ENCODE assay signal across 16 cellular contexts in genomic region chr12:40439771-40440492, GRCh38.
"Had no signal": no experiment of that assay in that cellular context is flagged by ENCODE, and none has a peak within 500 bp of the region (broad histone marks: within the 10 kb centered on the region; RNA-seq: fewer than 3 reads in every experiment).

No MANE protein-coding gene starts in this region.

- DNase-seq: activated CD4-positive, alpha-beta T cell treated with anti-CD3 and anti-CD28 coated beads, Interleukin-2, amount 50 U/mL, for 1 hour; activated CD4-positive, CD25-positive, alpha-beta regulatory T cell treated with anti-CD3 and anti-CD28 coated beads, Interleukin-2, amount 50 U/mL, for 72 hours; activated gamma-delta T cell treated with Interleukin-2 at 50 U/mL for 16 hours; adrenal gland; gastrocnemius medialis; head of caudate nucleus; kidney glomerular epithelial cell; left ventricle myocardium inferior; nephron progenitor cell; occipital lobe; retina; stimulated activated naive B cell treated with anti-CD40 and anti-IgM and Interleukin-4, amounts not matched to agents 10 μg/mL and 1 μg/mL and 100 μg/mL, for 72 hours; upper lobe of left lung had no signal

- H3K36me3 ChIP-seq: adrenal gland, gastrocnemius medialis, left ventricle myocardium inferior, thoracic aorta, upper lobe of left lung had no signal

- ATAC-seq: activated naive CD4-positive, alpha-beta T cell treated with anti-CD3 and anti-CD28 coated beads, Interleukin-2, amount 50 U/mL, for 72 hours; gastrocnemius medialis; stimulated activated naive B cell treated with anti-CD40 and anti-IgM and Interleukin-4, amounts not matched to agents 10 μg/mL and 1 μg/mL and 100 μg/mL, for 72 hours had no signal

- H3K27ac ChIP-seq: adrenal gland, epithelial cell of prostate, gastrocnemius medialis, left ventricle myocardium inferior, thoracic aorta, upper lobe of left lung had no signal

- H3K36me3 Mint-ChIP-seq: activated naive CD4-positive, alpha-beta T cell treated with anti-CD3 and anti-CD28 coated beads, Interleukin-2, amount 50 U/mL, for 72 hours; stimulated activated naive B cell treated with anti-CD40 and anti-IgM and Interleukin-4, amounts not matched to agents 10 μg/mL and 1 μg/mL and 100 μg/mL, for 72 hours had no signal

- H3K4me1 ChIP-seq: adrenal gland, gastrocnemius medialis, left ventricle myocardium inferior, upper lobe of left lung had no signal

- H3K9me3 Mint-ChIP-seq: nephron progenitor cell; stimulated activated naive B cell treated with anti-CD40 and anti-IgM and Interleukin-4, amounts not matched to agents 10 μg/mL and 1 μg/mL and 100 μg/mL, for 72 hours had no signal

- H3K4me3 ChIP-seq: adrenal gland, gastrocnemius medialis, left ventricle myocardium inferior, thoracic aorta, upper lobe of left lung had no signal

- H3K9me3 ChIP-seq: adrenal gland, gastrocnemius medialis, left ventricle myocardium inferior, thoracic aorta, upper lobe of left lung had no signal

- H3K27ac Mint-ChIP-seq: activated naive CD4-positive, alpha-beta T cell treated with anti-CD3 and anti-CD28 coated beads, Interleukin-2, amount 50 U/mL, for 72 hours; nephron progenitor cell; stimulated activated naive B cell treated with anti-CD40 and anti-IgM and Interleukin-4, amounts not matched to agents 10 μg/mL and 1 μg/mL and 100 μg/mL, for 72 hours had no signal

- H3K4me1 Mint-ChIP-seq: nephron progenitor cell; stimulated activated naive B cell treated with anti-CD40 and anti-IgM and Interleukin-4, amounts not matched to agents 10 μg/mL and 1 μg/mL and 100 μg/mL, for 72 hours had no signal

- H3K4me3 Mint-ChIP-seq: nephron progenitor cell; stimulated activated naive B cell treated with anti-CD40 and anti-IgM and Interleukin-4, amounts not matched to agents 10 μg/mL and 1 μg/mL and 100 μg/mL, for 72 hours had no signal

- H3K27me3 ChIP-seq: adrenal gland, gastrocnemius medialis, upper lobe of left lung had no signal
